ENCODE assay signal across 18 cellular contexts in the genomic region with DNA sequence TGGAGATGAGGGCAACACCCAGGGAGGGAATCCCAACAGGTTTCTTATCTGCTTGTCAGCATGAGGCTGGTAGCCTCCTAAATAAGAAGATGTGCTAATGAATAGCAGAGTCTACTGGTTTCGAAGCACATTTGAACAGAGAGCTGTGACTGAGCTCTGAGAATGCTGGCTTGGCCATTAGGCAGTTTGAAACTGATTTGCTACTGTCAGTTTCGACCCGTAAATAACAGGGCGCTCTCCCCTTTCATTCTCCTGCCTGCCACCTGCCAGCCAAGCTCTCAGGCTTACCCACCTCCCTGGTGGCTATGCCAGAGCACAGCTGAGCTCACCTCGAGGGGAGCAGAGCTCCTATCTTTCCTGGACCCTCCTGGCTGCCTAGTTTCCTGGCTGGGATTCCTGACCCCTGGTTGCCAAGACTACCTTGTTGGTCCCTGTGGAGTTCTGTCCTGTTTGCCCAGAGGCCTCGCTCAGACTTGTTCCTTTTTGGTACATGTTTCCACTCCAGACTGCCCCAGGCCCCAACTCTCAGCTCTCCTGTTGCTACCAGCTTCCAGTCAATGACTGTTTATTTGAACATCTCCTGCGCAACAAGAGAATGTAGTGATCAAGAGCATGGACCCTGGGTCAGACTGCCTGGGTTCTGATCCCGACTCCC.
A peak's percentile ranks its signal among the peaks of the same experiment; 100 is the strongest.
DNase-seq lines count a peak whose midpoint lies in the region; ATAC-seq, FAIRE-seq and TF ChIP-seq lines count a peak whose summit lies in the region.
"Had no signal": no experiment of that assay in that cellular context is flagged by ENCODE, and none has a peak within 500 bp of the region (broad histone marks: within the 10 kb centered on the region; RNA-seq: fewer than 3 reads in every experiment).

No MANE protein-coding gene starts in this region.

- intact Hi-C loops in kidney (cut with DNase I): no loop called here

- H3K36me3 Mint-ChIP-seq in brain: peaks cover 42% of the 10 kb centered on the region
- H3K36me3 Mint-ChIP-seq in naive thymus-derived CD8-positive, alpha-beta T cell: peaks cover 0 to 31% (median 18%) of the 10 kb centered on the region in 3 donors
- H3K36me3 Mint-ChIP-seq in stimulated activated naive B cell treated with anti-CD40 and anti-IgM and Interleukin-4, amounts not matched to agents 10 μg/mL and 1 μg/mL and 100 μg/mL, for 72 hours: peaks cover 41 to 65% of the 10 kb centered on the region in 2 donors

- H3K9me3 ChIP-seq in kidney (ENCODE audit: control insufficient read depth in 1 of 2, low read length in 2 of 2): no peaks in the 10 kb centered on the region
- H3K9me3 ChIP-seq: ascending aorta had no signal

- peaks cover 0 to 12% (median 10%) of the 10 kb centered on the region in 5 experiments for H3K9me3 Mint-ChIP-seq in brain
- H3K9me3 Mint-ChIP-seq in naive thymus-derived CD8-positive, alpha-beta T cell: peaks cover 0 to 3% (median 0%) of the 10 kb centered on the region in 9 donors
- H3K9me3 Mint-ChIP-seq in stimulated activated naive B cell treated with anti-CD40 and anti-IgM and Interleukin-4, amounts not matched to agents 10 μg/mL and 1 μg/mL and 100 μg/mL, for 72 hours: peaks cover 6 to 8% of the 10 kb centered on the region in 2 donors
- H3K9me3 Mint-ChIP-seq: activated CD4-positive, alpha-beta memory T cell treated with anti-CD3 and anti-CD28 coated beads, Interleukin-2, amount 10 ng/mL, durations not matched to agents 7 days and 5 days; activated T-helper 17 cell treated with anti-CD3 and anti-CD28 coated beads, Interleukin-2, amount 50 U/mL, for 72 hours had no signal

- H3K27me3 Mint-ChIP-seq in brain: no peaks in the 10 kb centered on the region
- no peaks in the 10 kb centered on the region for H3K27me3 Mint-ChIP-seq in naive thymus-derived CD8-positive, alpha-beta T cell
- H3K27me3 Mint-ChIP-seq in stimulated activated naive B cell treated with anti-CD40 and anti-IgM and Interleukin-4, amounts not matched to agents 10 μg/mL and 1 μg/mL and 100 μg/mL, for 72 hours: no peaks in the 10 kb centered on the region
- H3K27me3 Mint-ChIP-seq: activated CD4-positive, alpha-beta memory T cell treated with anti-CD3 and anti-CD28 coated beads, Interleukin-2, amount 10 ng/mL, durations not matched to agents 7 days and 5 days; activated T-helper 17 cell treated with anti-CD3 and anti-CD28 coated beads, Interleukin-2, amount 50 U/mL, for 72 hours had no signal

- FAIRE-seq in kidney (lab: Jason Lieb, UNC): no peak
- FAIRE-seq: G401.6 had no signal

- peak overlapping the region in 1 of 5 experiments; percentile 17 for H3K4me3 Mint-ChIP-seq in brain
- peak overlapping the region in 1 of 10 donors; percentile 49 for H3K4me3 Mint-ChIP-seq in naive thymus-derived CD8-positive, alpha-beta T cell
- no peak overlapping the region for H3K4me3 Mint-ChIP-seq in stimulated activated naive B cell treated with anti-CD40 and anti-IgM and Interleukin-4, amounts not matched to agents 10 μg/mL and 1 μg/mL and 100 μg/mL, for 72 hours
- H3K4me3 Mint-ChIP-seq: activated CD4-positive, alpha-beta memory T cell treated with anti-CD3 and anti-CD28 coated beads, Interleukin-2, amount 10 ng/mL, durations not matched to agents 7 days and 5 days; activated T-helper 17 cell treated with anti-CD3 and anti-CD28 coated beads, Interleukin-2, amount 50 U/mL, for 72 hours had no signal

- TF ChIP-seq CTCF in brain (conservative IDR thresholded peaks at IDR 0.05) (no peak), kidney (IDR thresholded peaks at IDR 0.05; ENCODE audit: borderline replicate concordance, extremely low read depth, insufficient read depth) (no peak)

- H3K4me1 Mint-ChIP-seq in brain: peaks cover 29% of the 10 kb centered on the region
- H3K4me1 Mint-ChIP-seq in naive thymus-derived CD8-positive, alpha-beta T cell: peaks cover 0 to 27% (median 20%) of the 10 kb centered on the region in 4 donors
- H3K4me1 Mint-ChIP-seq in stimulated activated naive B cell treated with anti-CD40 and anti-IgM and Interleukin-4, amounts not matched to agents 10 μg/mL and 1 μg/mL and 100 μg/mL, for 72 hours: no peaks in the 10 kb centered on the region
- H3K4me1 Mint-ChIP-seq: activated CD4-positive, alpha-beta memory T cell treated with anti-CD3 and anti-CD28 coated beads, Interleukin-2, amount 10 ng/mL, durations not matched to agents 7 days and 5 days; activated T-helper 17 cell treated with anti-CD3 and anti-CD28 coated beads, Interleukin-2, amount 50 U/mL, for 72 hours had no signal

- POLR2A ChIA-PET in naive thymus-derived CD8-positive, alpha-beta T cell (lab: Charles Lee): interaction anchor here (0.7 kb wide), 1 partner anchor 44 kb away, joined by 3 read pairs; no protein-coding TSS in a partner anchor

- H3K9ac ChIP-seq in kidney (ENCODE audit: low read length in 2 of 2): no peak overlapping the region
- H3K9ac ChIP-seq: parathyroid adenoma had no signal

- no peak overlapping the region for H3K4me3 ChIP-seq in kidney (ENCODE audit: low read length in 2 of 2)
- H3K4me3 ChIP-seq: ascending aorta had no signal

- peak overlapping the region; percentile 24 to 89 (median 63) for H3K27ac Mint-ChIP-seq in brain
- peak overlapping the region in 6 of 10 donors; percentile 45 to 77 (median 65) for H3K27ac Mint-ChIP-seq in naive thymus-derived CD8-positive, alpha-beta T cell
- no peak overlapping the region for H3K27ac Mint-ChIP-seq in stimulated activated naive B cell treated with anti-CD40 and anti-IgM and Interleukin-4, amounts not matched to agents 10 μg/mL and 1 μg/mL and 100 μg/mL, for 72 hours
- H3K27ac Mint-ChIP-seq: activated CD4-positive, alpha-beta memory T cell treated with anti-CD3 and anti-CD28 coated beads, Interleukin-2, amount 10 ng/mL, durations not matched to agents 7 days and 5 days; activated T-helper 17 cell treated with anti-CD3 and anti-CD28 coated beads, Interleukin-2, amount 50 U/mL, for 72 hours had no signal

- H3K36me3 ChIP-seq in kidney (ENCODE audit: control insufficient read depth in 1 of 2, insufficient read depth in 2 of 2, low read length in 2 of 2): no peaks in the 10 kb centered on the region
- H3K36me3 ChIP-seq: ascending aorta had no signal

- ATAC-seq in HG03354 (IDR thresholded peaks at IDR 0.05; ENCODE audit: poor library complexity, severe bottlenecking, unreplicated experiment) (peak; percentile 77), GM21423 (IDR thresholded peaks at IDR 0.05; ENCODE audit: unreplicated experiment) (no peak)
- ATAC-seq in naive thymus-derived CD8-positive, alpha-beta T cell: no peak
- no peak for ATAC-seq in stimulated activated naive B cell treated with anti-CD40 and anti-IgM and Interleukin-4, amounts not matched to agents 10 μg/mL and 1 μg/mL and 100 μg/mL, for 72 hours (replicated peaks)
- ATAC-seq: activated T-helper 17 cell treated with anti-CD3 and anti-CD28 coated beads, Interleukin-2, amount 50 U/mL, for 72 hours had no signal

- H3K27ac ChIP-seq in kidney (ENCODE audit: low read depth in 2 of 2, low read length in 2 of 2): no peak overlapping the region
- H3K27ac ChIP-seq: ascending aorta, C4-2B, parathyroid adenoma had no signal

- DNase-seq in GM19238 (ENCODE audit: insufficient read length, low spot score) (peak; percentile 14), kidney (no peak)
- no peak for DNase-seq in naive thymus-derived CD8-positive, alpha-beta T cell
- no peak for DNase-seq in stimulated activated naive B cell treated with anti-CD40 and anti-IgM and Interleukin-4, amounts not matched to agents 10 μg/mL and 1 μg/mL and 100 μg/mL, for 72 hours
- no peak for DNase-seq in activated CD8-positive, alpha-beta memory T cell treated with anti-CD3 and anti-CD28 coated beads for 24 hours
- DNase-seq: activated CD4-positive, alpha-beta memory T cell treated with anti-CD3 and anti-CD28 coated beads, Interleukin-2, amount 10 ng/mL, durations not matched to agents 7 days and 5 days; midbrain; NCI-H1105 treated with DMSO at 0.1 percent for 48 hours; SIG-M5; stimulated activated CD4-positive, alpha-beta T cell treated with anti-CD3 and anti-CD28 coated beads, Interleukin-12 subunit alpha, Interleukin-12 subunit beta, amount 100 ng/mL, for 4 hours had no signal

- H3K4me1 ChIP-seq in kidney (ENCODE audit: control insufficient read depth in 1 of 2, insufficient read depth in 1 of 2, low read depth in 1 of 2, low read length in 2 of 2): no peaks in the 10 kb centered on the region
- H3K4me1 ChIP-seq: ascending aorta, parathyroid adenoma had no signal
